ENCODE assay signal across 18 cellular contexts in the genomic region with DNA sequence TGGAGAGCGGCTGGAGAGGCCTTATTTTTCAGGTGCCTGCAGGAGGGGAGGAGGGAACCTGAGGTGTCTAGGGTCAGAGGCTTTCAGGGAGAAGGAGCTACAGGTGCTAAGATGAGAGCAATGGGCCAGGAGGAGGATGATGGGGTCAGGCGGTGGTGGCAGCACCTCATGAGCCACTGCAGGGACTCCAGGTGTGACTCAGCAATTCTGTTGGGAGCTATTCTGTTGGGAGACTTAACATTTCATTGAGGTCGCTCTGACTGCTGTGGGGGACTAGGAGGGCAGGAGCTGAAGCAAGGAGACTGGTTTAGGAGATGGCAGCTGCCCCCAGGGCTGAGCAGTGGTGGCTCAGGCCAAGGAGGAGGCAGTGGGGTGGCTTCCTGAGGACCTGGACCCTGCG.
DNase-seq lines count a peak whose midpoint lies in the region; ATAC-seq and TF ChIP-seq lines count a peak whose summit lies in the region.
"Had no signal": no experiment of that assay in that cellular context is flagged by ENCODE, and none has a peak within 500 bp of the region (broad histone marks: within the 10 kb centered on the region; RNA-seq: fewer than 3 reads in every experiment).

No MANE protein-coding gene starts in this region.

- TF ChIP-seq POLR2A in erythroblast (IDR thresholded peaks at IDR 0.05; ENCODE audit: low read length) = no peak

- BruUV-seq in Calu3 (replicated peaks; lab: Mats Ljungman, UMichigan) = no TSS peak

- H3K27ac Mint-ChIP-seq in Calu3 (ENCODE audit: unreplicated experiment) = peak overlapping the region; percentile 70
- H3K27ac Mint-ChIP-seq: activated CD4-positive, alpha-beta T cell treated with anti-CD3 and anti-CD28 coated beads, Interleukin-2, amount 10 ng/mL, durations not matched to agents 7 days and 5 days had no signal

- H3K36me3 ChIP-seq in MG63 = no peaks in the 10 kb centered on the region
- H3K36me3 ChIP-seq: cardiac muscle cell had no signal

- CTCF ChIA-PET in Calu3 (lab: Charles Lee) = interaction anchor here (1.9 kb wide), 1 partner anchor 16 kb away, joined by 4 read pairs; no protein-coding TSS in a partner anchor

- H3K27me3 Mint-ChIP-seq in Calu3 (ENCODE audit: unreplicated experiment) = no peaks in the 10 kb centered on the region
- H3K27me3 Mint-ChIP-seq: activated CD4-positive, alpha-beta T cell treated with anti-CD3 and anti-CD28 coated beads, Interleukin-2, amount 10 ng/mL, durations not matched to agents 7 days and 5 days had no signal

- intact Hi-C loops in Calu3 (cut with micrococcal nuclease; ENCODE audit: unreplicated experiment) (no loop called here), sciatic nerve (cut with DNase I) (no loop called here)

- no peaks in the 10 kb centered on the region for H3K27me3 ChIP-seq in MG63
- H3K27me3 ChIP-seq: cardiac muscle cell had no signal

- no peaks in the 10 kb centered on the region for H3K36me3 Mint-ChIP-seq in Calu3 (ENCODE audit: insufficient read depth, unreplicated experiment)

- no peaks in the 10 kb centered on the region for H3K9me3 Mint-ChIP-seq in Calu3 (ENCODE audit: low read depth, unreplicated experiment)
- H3K9me3 Mint-ChIP-seq: activated CD4-positive, alpha-beta T cell treated with anti-CD3 and anti-CD28 coated beads, Interleukin-2, amount 10 ng/mL, durations not matched to agents 7 days and 5 days had no signal

- H3K4me3 Mint-ChIP-seq in Calu3 (ENCODE audit: low read depth, unreplicated experiment) = no peak overlapping the region
- H3K4me3 Mint-ChIP-seq: activated CD4-positive, alpha-beta T cell treated with anti-CD3 and anti-CD28 coated beads, Interleukin-2, amount 10 ng/mL, durations not matched to agents 7 days and 5 days had no signal

- H3K4me3 ChIP-seq in MG63 = no peak overlapping the region
- H3K4me3 ChIP-seq: cardiac muscle cell, dorsolateral prefrontal cortex, mucosa of descending colon had no signal

- TF ChIP-seq CTCF in Calu3 (IDR thresholded peaks at IDR 0.05; ENCODE audit: unreplicated experiment) = no peak

- H3K4me1 Mint-ChIP-seq in Calu3 (ENCODE audit: low read depth, unreplicated experiment) = peaks cover 32% of the 10 kb centered on the region
- H3K4me1 Mint-ChIP-seq: activated CD4-positive, alpha-beta T cell treated with anti-CD3 and anti-CD28 coated beads, Interleukin-2, amount 10 ng/mL, durations not matched to agents 7 days and 5 days had no signal

- DNase-seq in Calu3 (no peak), NCI-H69 (lab: John Stamatoyannopoulos, UW) (peak; percentile 23), erythroblast (lab: John Stamatoyannopoulos, UW) (peak; percentile 64 to 75), sciatic nerve (ENCODE audit: low spot score) (peak; percentile 18), GM19238 (ENCODE audit: insufficient read length, low spot score) (no peak), MG63 (no peak)
- DNase-seq in activated CD4-positive, alpha-beta T cell treated with anti-CD3 and anti-CD28 coated beads for 48 hours = no peak
- DNase-seq: activated CD4-positive, alpha-beta T cell treated with anti-CD3 and anti-CD28 coated beads, Interleukin-2, amount 10 ng/mL, durations not matched to agents 7 days and 5 days; activated CD8-positive, alpha-beta memory T cell treated with anti-CD3 and anti-CD28 coated beads, Interleukin-2, amount 50 U/mL, for 4 hours; activated effector memory CD4-positive, alpha-beta T cell treated with anti-CD3 and anti-CD28 coated beads, Interleukin-2, amount 50 U/mL, for 16 hours; dorsolateral prefrontal cortex; foreskin melanocyte; mucosa of descending colon; NCI-H187 treated with DMSO at 0.1 percent for 48 hours; NCI-H446; NK-92 treated with Interleukin-12 subunit alpha and Interleukin-12 subunit beta, amount 100 ng/mL, for 24 hours; RPMI8226 had no signal

- no peaks in the 10 kb centered on the region for H3K9me3 ChIP-seq in MG63
- H3K9me3 ChIP-seq: mucosa of descending colon had no signal

- no peak for ATAC-seq in sciatic nerve
- ATAC-seq: mucosa of descending colon had no signal

Comparison
In these comparisons a context has a peak if more than half of its experiments do, and no peak if none do; other contexts are left out.
1. DNase-seq: peak in NCI-H69 (single experiment), erythroblast (2 of 2) and sciatic nerve (single experiment); none in Calu3 (single experiment), GM19238 (single experiment), MG63 (single experiment) and activated CD4-positive, alpha-beta T cell treated with anti-CD3 and anti-CD28 coated beads for 48 hours (single experiment).